In genomic region chr9:4678679-4679267, GRCh38 we compare ENCODE assay signal across 8 cellular contexts. TPM values are rescaled to one million over a fixed set of nuclear protein-coding genes. Genes with fewer than 3 reads are reported as not detected.
DNase-seq lines count a peak whose midpoint lies in the region; ATAC-seq and TF ChIP-seq lines count a peak whose summit lies in the region.

No MANE protein-coding gene starts in this region.

- peaks cover 39% of the 10 kb centered on the region for H3K79me2 ChIP-seq in DOHH2 (ENCODE audit: control insufficient read depth, low read length)

- no peaks in the 10 kb centered on the region for H3K9me3 Mint-ChIP-seq in stimulated activated memory B cell treated with anti-CD40 and anti-IgM and Interleukin-4, amounts not matched to agents 10 μg/mL and 1 μg/mL and 100 μg/mL, for 72 hours

- no peaks in the 10 kb centered on the region for H3K9me2 ChIP-seq in DOHH2 (replicated peaks; ENCODE audit: control insufficient read depth, low read length)

- no peaks in the 10 kb centered on the region for H3K27me3 Mint-ChIP-seq in stimulated activated memory B cell treated with anti-CD40 and anti-IgM and Interleukin-4, amounts not matched to agents 10 μg/mL and 1 μg/mL and 100 μg/mL, for 72 hours

- H3K27me3 ChIP-seq in DOHH2 (ENCODE audit: control insufficient read depth, low read length) (no peaks in the 10 kb centered on the region), ascending aorta (no peaks in the 10 kb centered on the region)

- no peaks in the 10 kb centered on the region for H3F3A ChIP-seq in DOHH2 (ENCODE audit: control insufficient read depth, insufficient read depth)

- peak overlapping the region; percentile 76 for H3K27ac ChIP-seq in DOHH2 (ENCODE audit: low read depth, low read length)
- H3K27ac ChIP-seq in ascending aorta = peak overlapping the region; percentile 97 to 98

- H3K4me1 ChIP-seq in DOHH2 (ENCODE audit: control insufficient read depth, low read length) = peaks cover 19% of the 10 kb centered on the region
- H3K4me1 ChIP-seq in ascending aorta = peaks cover 0 to 15% of the 10 kb centered on the region in 2 donors

- H3K36me3 Mint-ChIP-seq in stimulated activated memory B cell treated with anti-CD40 and anti-IgM and Interleukin-4, amounts not matched to agents 10 μg/mL and 1 μg/mL and 100 μg/mL, for 72 hours = peaks cover 12% of the 10 kb centered on the region

- H3K4me3 Mint-ChIP-seq in stimulated activated memory B cell treated with anti-CD40 and anti-IgM and Interleukin-4, amounts not matched to agents 10 μg/mL and 1 μg/mL and 100 μg/mL, for 72 hours = no peak overlapping the region

- intact Hi-C loops in ascending aorta (cut with DNase I) = loop anchor here (1.0 to 5.0 kb wide), 4 partner anchors 16 to 1151 kb away; partner anchors contain the start of genes PLPP6, RFX3 and RIC1

- H3K9me3 ChIP-seq in DOHH2 (ENCODE audit: control insufficient read depth, insufficient read depth, low read length) (no peaks in the 10 kb centered on the region), ascending aorta (no peaks in the 10 kb centered on the region), iPS-18c (ENCODE audit: control insufficient read depth, insufficient read depth, low read length) (no peaks in the 10 kb centered on the region)

- peaks cover 7% of the 10 kb centered on the region for H3K4me1 Mint-ChIP-seq in stimulated activated memory B cell treated with anti-CD40 and anti-IgM and Interleukin-4, amounts not matched to agents 10 μg/mL and 1 μg/mL and 100 μg/mL, for 72 hours

- H3K4me2 ChIP-seq in DOHH2 (ENCODE audit: low read length) = peak overlapping the region; percentile 72

- H3K36me3 ChIP-seq in DOHH2 (ENCODE audit: control insufficient read depth, low read length) (peaks cover 8% of the 10 kb centered on the region), ascending aorta (no peaks in the 10 kb centered on the region)

- DNase-seq in NB4 (ENCODE audit: low read depth) (peak; percentile 78), ascending aorta (ENCODE audit: low spot score in 2 of 2) (no peak)

- TF ChIP-seq CTCF in DOHH2 (IDR thresholded peaks at IDR 0.05; ENCODE audit: low read depth, low read length, poor library complexity, severe bottlenecking) = no peak
- no peak for TF ChIP-seq CTCF in NB4 (IDR thresholded peaks at IDR 0.05; ENCODE audit: low read depth, low read length)
- TF ChIP-seq CTCF in ascending aorta (IDR thresholded peaks at IDR 0.05) = no peak

- H4K20me1 ChIP-seq in DOHH2 (ENCODE audit: control insufficient read depth, insufficient read depth, low read depth, low read length) = 0 out of 2 replicates have a peak, but pooled peaks cover 3% of the 10 kb centered on the region

- TF ChIP-seq POLR2A in NB4 (IDR thresholded peaks at IDR 0.05; ENCODE audit: extremely low read depth, insufficient read length) = no peak

- H3K4me3 ChIP-seq in DOHH2 (ENCODE audit: low read length) (peak overlapping the region; percentile 96), NB4 (ENCODE audit: low read depth, low read length) (peak overlapping the region; percentile 80), ascending aorta (peak overlapping the region; percentile 79 to 91), iPS-18c (ENCODE audit: insufficient read depth, low read depth, low read length) (peak overlapping the region; percentile 96)

- no peak overlapping the region for H3K27ac Mint-ChIP-seq in stimulated activated memory B cell treated with anti-CD40 and anti-IgM and Interleukin-4, amounts not matched to agents 10 μg/mL and 1 μg/mL and 100 μg/mL, for 72 hours

- peak; percentile 13 for ATAC-seq in GM21360 (IDR thresholded peaks at IDR 0.05; ENCODE audit: unreplicated experiment)
- ATAC-seq in stimulated activated memory B cell treated with anti-CD40 and anti-IgM and Interleukin-4, amounts not matched to agents 10 μg/mL and 1 μg/mL and 100 μg/mL, for 72 hours = peak; percentile 51
- ATAC-seq in GM21619 (IDR thresholded peaks at IDR 0.05; ENCODE audit: unreplicated experiment) = no peak
- no peak for ATAC-seq in GM18909 (IDR thresholded peaks at IDR 0.05; ENCODE audit: poor library complexity, unreplicated experiment)

RNA-seq across cellular contexts. Expression of gene CDC37L1, which starts 0.6 kb away (rescaled TPM):
- 17.2 TPM for total RNA-seq in ascending aorta

RNA-seq across cellular contexts. Expression of gene SPATA6L, which starts 12.5 kb away (rescaled TPM):
- total RNA-seq in ascending aorta = not detected

RNA-seq across cellular contexts. Expression of gene PLPP6, which starts 16.7 kb away (rescaled TPM):
- 19.2 TPM for total RNA-seq in ascending aorta

Comparison
In these comparisons a context has a peak if more than half of its experiments do, and no peak if none do; other contexts are left out.
1. ATAC-seq: peak in GM21360 (single experiment) and stimulated activated memory B cell treated with anti-CD40 and anti-IgM and Interleukin-4, amounts not matched to agents 10 μg/mL and 1 μg/mL and 100 μg/mL, for 72 hours (single experiment); none in GM21619 (single experiment) and GM18909 (single experiment).
2. Peak in every context shown above with its lines, with median percentiles within 50 percentile points of each other: H3K4me3 ChIP-seq.